8 cellular contexts compared by ENCODE assay signal in the genomic region with DNA sequence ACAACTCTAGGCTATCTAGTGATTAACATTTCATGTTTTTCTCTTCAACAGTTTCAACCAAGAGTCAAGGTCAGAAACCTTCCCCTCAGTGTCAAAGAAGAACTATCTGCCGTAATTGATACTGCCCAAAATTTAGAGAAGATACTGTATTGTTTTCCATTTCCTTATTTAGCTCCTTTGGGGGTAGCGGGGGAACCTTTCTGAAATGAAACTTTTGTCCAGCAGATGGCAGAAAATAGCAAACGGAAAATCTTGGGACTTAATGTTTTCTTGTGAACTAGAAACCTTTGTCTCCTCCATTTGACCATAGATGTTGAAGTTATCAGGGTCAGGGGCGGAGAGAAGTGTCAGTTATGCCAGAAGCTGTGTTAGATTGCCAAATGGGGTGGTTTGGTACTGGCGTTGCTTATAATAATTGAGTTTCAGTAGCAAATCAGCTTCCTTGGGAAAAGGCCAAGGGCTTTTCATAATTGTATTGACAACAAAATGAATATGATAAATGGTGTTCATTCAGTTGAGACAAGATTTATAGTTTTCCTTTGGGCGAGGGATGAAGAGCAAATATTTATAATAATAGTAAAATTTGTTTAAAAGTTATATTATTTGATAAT.
DNase-seq lines count a peak whose midpoint lies in the region; ATAC-seq and TF ChIP-seq lines count a peak whose summit lies in the region.

No MANE protein-coding gene starts in this region.

- intact Hi-C loops in left colon (cut with DNase I, micrococcal nuclease) = loop anchor here in 1 of 2 donors (10.0 kb wide), 1 partner anchor 127 kb away; no protein-coding TSS in a partner anchor

- H3K9me3 ChIP-seq in adipocyte (ENCODE audit: control insufficient read depth, low read length) = no peaks in the 10 kb centered on the region

- TF ChIP-seq CTCF in AG10803 (conservative IDR thresholded peaks at IDR 0.05; ENCODE audit: low read length) (peak; percentile 76), GM12864 (IDR thresholded peaks at IDR 0.05; ENCODE audit: low read depth, low read length, missing control alignments) (peak; percentile 32)

- no peaks in the 10 kb centered on the region for H3K27me3 ChIP-seq in adipocyte (replicated peaks; ENCODE audit: control insufficient read depth, insufficient read depth, low read length)

- no peaks in the 10 kb centered on the region for H3K4me1 ChIP-seq in adipocyte (ENCODE audit: control insufficient read depth, insufficient read depth, low read length)

- no peak for ATAC-seq in GM21423 (IDR thresholded peaks at IDR 0.05; ENCODE audit: unreplicated experiment)
- no peak for ATAC-seq in HG02938 (IDR thresholded peaks at IDR 0.05; ENCODE audit: unreplicated experiment)
- ATAC-seq in left colon = no peak

- no peak overlapping the region for H3K9ac ChIP-seq in adipocyte (ENCODE audit: low read length)

- H3K4me3 ChIP-seq in AG10803 (ENCODE audit: low read length) (no peak overlapping the region), GM12864 (ENCODE audit: low read depth, low read length) (no peak overlapping the region), adipocyte (ENCODE audit: low read length) (no peak overlapping the region)

- DNase-seq in AG10803 (ENCODE audit: low read depth) = peak; percentile 55
- DNase-seq in GM12864 (ENCODE audit: low read depth) = peak; percentile 3
- DNase-seq in NCI-H2227 treated with DMSO at 0.1 percent for 48 hours (lab: John Stamatoyannopoulos, UW) = peak; percentile 53
- DNase-seq in adipocyte (ENCODE audit: low read depth) = peak; percentile 85
- peak; percentile 52 for DNase-seq in iris pigment epithelial cell (ENCODE audit: low read depth)
- DNase-seq in left colon = no peak

- no peaks in the 10 kb centered on the region for H3K36me3 ChIP-seq in adipocyte (ENCODE audit: control insufficient read depth, insufficient read depth, low read length, severe bottlenecking)

Comparison
In these comparisons a context has a peak if more than half of its experiments do, and no peak if none do; other contexts are left out.
1. DNase-seq: peak in AG10803 (single experiment), GM12864 (single experiment), NCI-H2227 treated with DMSO at 0.1 percent for 48 hours (single experiment), adipocyte (single experiment) and iris pigment epithelial cell (single experiment); none in left colon (0 of 2).